In the genomic region with DNA sequence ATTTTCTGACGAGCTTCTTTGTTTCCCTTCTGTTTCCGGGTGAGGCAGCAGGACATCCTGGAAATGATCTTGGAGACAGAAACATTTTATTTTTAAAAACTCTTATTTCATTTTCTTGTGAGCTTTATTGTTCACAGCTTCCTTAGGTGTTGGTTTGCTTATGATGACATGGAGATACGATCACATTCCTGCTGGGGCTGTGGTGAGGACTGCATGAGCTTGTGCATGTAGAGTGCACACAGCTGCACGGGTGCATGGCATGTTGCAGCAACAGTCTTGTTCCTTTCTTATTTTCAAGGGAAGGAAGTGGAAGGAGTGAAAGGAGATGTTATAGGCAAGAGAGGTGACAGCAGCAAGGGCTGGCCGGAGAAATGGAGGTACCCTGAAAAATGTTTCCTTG, we compare ENCODE assay signal across 1 cellular context.
TF ChIP-seq lines count a peak whose summit lies in the region.

No MANE protein-coding gene starts in this region.

TF ChIP-seq in K562, 482 proteins besides CTCF, POLR2A, EP300 and RAD21:
- TF ChIP-seq, protein P1, sequence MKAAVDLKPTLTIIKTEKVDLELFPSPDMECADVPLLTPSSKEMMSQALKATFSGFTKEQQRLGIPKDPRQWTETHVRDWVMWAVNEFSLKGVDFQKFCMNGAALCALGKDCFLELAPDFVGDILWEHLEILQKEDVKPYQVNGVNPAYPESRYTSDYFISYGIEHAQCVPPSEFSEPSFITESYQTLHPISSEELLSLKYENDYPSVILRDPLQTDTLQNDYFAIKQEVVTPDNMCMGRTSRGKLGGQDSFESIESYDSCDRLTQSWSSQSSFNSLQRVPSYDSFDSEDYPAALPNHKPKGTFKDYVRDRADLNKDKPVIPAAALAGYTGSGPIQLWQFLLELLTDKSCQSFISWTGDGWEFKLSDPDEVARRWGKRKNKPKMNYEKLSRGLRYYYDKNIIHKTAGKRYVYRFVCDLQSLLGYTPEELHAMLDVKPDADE (conservative IDR thresholded peaks at IDR 0.05; ENCODE audit: control insufficient read depth, low read depth, low read length): no peak
- TF ChIP-seq, protein P2, sequence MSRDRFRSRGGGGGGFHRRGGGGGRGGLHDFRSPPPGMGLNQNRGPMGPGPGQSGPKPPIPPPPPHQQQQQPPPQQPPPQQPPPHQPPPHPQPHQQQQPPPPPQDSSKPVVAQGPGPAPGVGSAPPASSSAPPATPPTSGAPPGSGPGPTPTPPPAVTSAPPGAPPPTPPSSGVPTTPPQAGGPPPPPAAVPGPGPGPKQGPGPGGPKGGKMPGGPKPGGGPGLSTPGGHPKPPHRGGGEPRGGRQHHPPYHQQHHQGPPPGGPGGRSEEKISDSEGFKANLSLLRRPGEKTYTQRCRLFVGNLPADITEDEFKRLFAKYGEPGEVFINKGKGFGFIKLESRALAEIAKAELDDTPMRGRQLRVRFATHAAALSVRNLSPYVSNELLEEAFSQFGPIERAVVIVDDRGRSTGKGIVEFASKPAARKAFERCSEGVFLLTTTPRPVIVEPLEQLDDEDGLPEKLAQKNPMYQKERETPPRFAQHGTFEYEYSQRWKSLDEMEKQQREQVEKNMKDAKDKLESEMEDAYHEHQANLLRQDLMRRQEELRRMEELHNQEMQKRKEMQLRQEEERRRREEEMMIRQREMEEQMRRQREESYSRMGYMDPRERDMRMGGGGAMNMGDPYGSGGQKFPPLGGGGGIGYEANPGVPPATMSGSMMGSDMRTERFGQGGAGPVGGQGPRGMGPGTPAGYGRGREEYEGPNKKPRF (IDR thresholded peaks at IDR 0.05; ENCODE audit: low read depth, low read length): no peak
- TF ChIP-seq MTF1 (CRISPR knock-in tag; IDR thresholded peaks at IDR 0.05; ENCODE audit: borderline replicate concordance) (no peak), NONO (IDR thresholded peaks at IDR 0.05; ENCODE audit: low read depth in 2 of 2, low read length in 1 of 2) (no peak), TCFL5 (CRISPR knock-in tag; conservative IDR thresholded peaks at IDR 0.05) (no peak), ZNF75A (CRISPR knock-in tag; IDR thresholded peaks at IDR 0.05) (no peak), SMARCC2 (IDR thresholded peaks at IDR 0.05; ENCODE audit: low read depth) (no peak), FOXA1 (IDR thresholded peaks at IDR 0.05; ENCODE audit: borderline replicate concordance) (no peak), MAFG (tag; conservative IDR thresholded peaks at IDR 0.05) (no peak), TEAD4 (IDR thresholded peaks at IDR 0.05; ENCODE audit: low read length) (no peak), TEAD4 (CRISPR knock-in tag; IDR thresholded peaks at IDR 0.05; ENCODE audit: borderline replicate concordance) (no peak)
- TF ChIP-seq, protein P3, sequence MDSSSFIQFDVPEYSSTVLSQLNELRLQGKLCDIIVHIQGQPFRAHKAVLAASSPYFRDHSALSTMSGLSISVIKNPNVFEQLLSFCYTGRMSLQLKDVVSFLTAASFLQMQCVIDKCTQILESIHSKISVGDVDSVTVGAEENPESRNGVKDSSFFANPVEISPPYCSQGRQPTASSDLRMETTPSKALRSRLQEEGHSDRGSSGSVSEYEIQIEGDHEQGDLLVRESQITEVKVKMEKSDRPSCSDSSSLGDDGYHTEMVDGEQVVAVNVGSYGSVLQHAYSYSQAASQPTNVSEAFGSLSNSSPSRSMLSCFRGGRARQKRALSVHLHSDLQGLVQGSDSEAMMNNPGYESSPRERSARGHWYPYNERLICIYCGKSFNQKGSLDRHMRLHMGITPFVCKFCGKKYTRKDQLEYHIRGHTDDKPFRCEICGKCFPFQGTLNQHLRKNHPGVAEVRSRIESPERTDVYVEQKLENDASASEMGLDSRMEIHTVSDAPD (CRISPR knock-in tag; IDR thresholded peaks at IDR 0.05): no peak
- TF ChIP-seq, protein P4, sequence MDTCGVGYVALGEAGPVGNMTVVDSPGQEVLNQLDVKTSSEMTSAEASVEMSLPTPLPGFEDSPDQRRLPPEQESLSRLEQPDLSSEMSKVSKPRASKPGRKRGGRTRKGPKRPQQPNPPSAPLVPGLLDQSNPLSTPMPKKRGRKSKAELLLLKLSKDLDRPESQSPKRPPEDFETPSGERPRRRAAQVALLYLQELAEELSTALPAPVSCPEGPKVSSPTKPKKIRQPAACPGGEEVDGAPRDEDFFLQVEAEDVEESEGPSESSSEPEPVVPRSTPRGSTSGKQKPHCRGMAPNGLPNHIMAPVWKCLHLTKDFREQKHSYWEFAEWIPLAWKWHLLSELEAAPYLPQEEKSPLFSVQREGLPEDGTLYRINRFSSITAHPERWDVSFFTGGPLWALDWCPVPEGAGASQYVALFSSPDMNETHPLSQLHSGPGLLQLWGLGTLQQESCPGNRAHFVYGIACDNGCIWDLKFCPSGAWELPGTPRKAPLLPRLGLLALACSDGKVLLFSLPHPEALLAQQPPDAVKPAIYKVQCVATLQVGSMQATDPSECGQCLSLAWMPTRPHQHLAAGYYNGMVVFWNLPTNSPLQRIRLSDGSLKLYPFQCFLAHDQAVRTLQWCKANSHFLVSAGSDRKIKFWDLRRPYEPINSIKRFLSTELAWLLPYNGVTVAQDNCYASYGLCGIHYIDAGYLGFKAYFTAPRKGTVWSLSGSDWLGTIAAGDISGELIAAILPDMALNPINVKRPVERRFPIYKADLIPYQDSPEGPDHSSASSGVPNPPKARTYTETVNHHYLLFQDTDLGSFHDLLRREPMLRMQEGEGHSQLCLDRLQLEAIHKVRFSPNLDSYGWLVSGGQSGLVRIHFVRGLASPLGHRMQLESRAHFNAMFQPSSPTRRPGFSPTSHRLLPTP (IDR thresholded peaks at IDR 0.05; ENCODE audit: borderline replicate concordance, extremely low read depth, insufficient read length): no peak
- TF ChIP-seq, protein P5, sequence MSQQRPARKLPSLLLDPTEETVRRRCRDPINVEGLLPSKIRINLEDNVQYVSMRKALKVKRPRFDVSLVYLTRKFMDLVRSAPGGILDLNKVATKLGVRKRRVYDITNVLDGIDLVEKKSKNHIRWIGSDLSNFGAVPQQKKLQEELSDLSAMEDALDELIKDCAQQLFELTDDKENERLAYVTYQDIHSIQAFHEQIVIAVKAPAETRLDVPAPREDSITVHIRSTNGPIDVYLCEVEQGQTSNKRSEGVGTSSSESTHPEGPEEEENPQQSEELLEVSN (IDR thresholded peaks at IDR 0.05; ENCODE audit: borderline replicate concordance in 1 of 2, extremely low read depth in 1 of 2, insufficient read depth in 1 of 2, insufficient read length in 1 of 2, low read depth in 1 of 2, low read length in 1 of 2, poor library complexity in 1 of 2, severe bottlenecking in 1 of 2): no peak
- TF ChIP-seq, protein P6, sequence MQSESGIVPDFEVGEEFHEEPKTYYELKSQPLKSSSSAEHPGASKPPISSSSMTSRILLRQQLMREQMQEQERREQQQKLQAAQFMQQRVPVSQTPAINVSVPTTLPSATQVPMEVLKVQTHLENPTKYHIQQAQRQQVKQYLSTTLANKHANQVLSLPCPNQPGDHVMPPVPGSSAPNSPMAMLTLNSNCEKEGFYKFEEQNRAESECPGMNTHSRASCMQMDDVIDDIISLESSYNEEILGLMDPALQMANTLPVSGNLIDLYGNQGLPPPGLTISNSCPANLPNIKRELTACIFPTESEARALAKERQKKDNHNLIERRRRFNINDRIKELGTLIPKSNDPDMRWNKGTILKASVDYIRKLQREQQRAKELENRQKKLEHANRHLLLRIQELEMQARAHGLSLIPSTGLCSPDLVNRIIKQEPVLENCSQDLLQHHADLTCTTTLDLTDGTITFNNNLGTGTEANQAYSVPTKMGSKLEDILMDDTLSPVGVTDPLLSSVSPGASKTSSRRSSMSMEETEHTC (IDR thresholded peaks at IDR 0.05): no peak
